23 cellular contexts compared by ENCODE assay signal in genomic region chr13:60482012-60482411, GRCh38.
DNase-seq lines count a peak whose midpoint lies in the region; ATAC-seq, FAIRE-seq and TF ChIP-seq lines count a peak whose summit lies in the region.
"Had no signal": no experiment of that assay in that cellular context is flagged by ENCODE, and none has a peak within 500 bp of the region (broad histone marks: within the 10 kb centered on the region; RNA-seq: fewer than 3 reads in every experiment).

No MANE protein-coding gene starts in this region.

- TF ChIP-seq POLR2A in esophagus muscularis mucosa (IDR thresholded peaks at IDR 0.05; ENCODE audit: low read depth): no peak

- no peak for TF ChIP-seq CTCF in A673 (conservative IDR thresholded peaks at IDR 0.05; ENCODE audit: low read depth, low read length)
- no peak for TF ChIP-seq CTCF in GM23338 (conservative IDR thresholded peaks at IDR 0.05; ENCODE audit: low read depth in 2 of 2)
- TF ChIP-seq CTCF in fibroblast of mammary gland (conservative IDR thresholded peaks at IDR 0.05; ENCODE audit: control insufficient read depth, insufficient read depth, low read depth, low read length): no peak
- TF ChIP-seq CTCF in kidney (IDR thresholded peaks at IDR 0.05; ENCODE audit: borderline replicate concordance, extremely low read depth, insufficient read depth): no peak
- no peak for TF ChIP-seq CTCF in esophagus muscularis mucosa (IDR thresholded peaks at IDR 0.05)

- no peak overlapping the region for H3K4me2 ChIP-seq in GM23338

- H3K27ac ChIP-seq in A673 (ENCODE audit: low read depth, low read length, poor library complexity, severe bottlenecking) (no peak overlapping the region), GM23338 (ENCODE audit: low read depth) (no peak overlapping the region), kidney (ENCODE audit: low read depth in 2 of 2, low read length in 2 of 2) (no peak overlapping the region), esophagus muscularis mucosa (replicated peaks in 1 of 4) (no peak overlapping the region)
- H3K27ac ChIP-seq: neutrophil, psoas muscle, SJSA1 had no signal

- peak; percentile 14 for DNase-seq in A673 (ENCODE audit: low spot score)
- no peak for DNase-seq in GM23338 (ENCODE audit: low spot score)
- DNase-seq in OCI-M1 (lab: John Stamatoyannopoulos, UW): peak; percentile 75
- DNase-seq in fibroblast of mammary gland (ENCODE audit: low read depth): peak; percentile 38
- DNase-seq in kidney: no peak
- DNase-seq in NCI-H2029 treated with DMSO at 0.1 percent for 48 hours (lab: John Stamatoyannopoulos, UW): no peak
- no peak for DNase-seq in esophagus muscularis mucosa (ENCODE audit: extremely low spot score)
- DNase-seq: CD4-positive, CD25-positive, alpha-beta regulatory T cell; central memory CD4-positive, alpha-beta T cell; H7; KBM-7; kidney glomerular epithelial cell; NCI-H1048; NCI-H1930; NCI-H446; psoas muscle; stimulated activated naive B cell treated with anti-CD40 and anti-IgM and Interleukin-4, amounts not matched to agents 10 μg/mL and 1 μg/mL and 100 μg/mL, for 72 hours had no signal

- POLR2A ChIA-PET in A673 (lab: Charles Lee; ENCODE audit: low non-redundant PET): no interaction called here

- peaks cover 53% of the 10 kb centered on the region for H3K36me3 Mint-ChIP-seq in GM23338 (ENCODE audit: low read depth)

- no peak overlapping the region for H3K9ac ChIP-seq in kidney (ENCODE audit: low read length in 2 of 2)

- no TSS peak for BruUV-seq in A673 (replicated peaks; lab: Mats Ljungman, UMichigan)

- intact Hi-C loops in A673 (cut with micrococcal nuclease; ENCODE audit: unreplicated experiment): no loop called here
- intact Hi-C loops in kidney (cut with DNase I): no loop called here
- intact Hi-C loops in esophagus muscularis mucosa (cut with DNase I): no loop called here

- H3K36me3 ChIP-seq in A673 (ENCODE audit: insufficient read depth, low read length, poor library complexity, severe bottlenecking) (peaks cover 7% of the 10 kb centered on the region), GM23338 (ENCODE audit: insufficient read depth) (no peaks in the 10 kb centered on the region), kidney (ENCODE audit: control insufficient read depth in 1 of 2, insufficient read depth in 2 of 2, low read length in 2 of 2) (peaks cover 0 to 6% of the 10 kb centered on the region in 2 donors), esophagus muscularis mucosa (peaks cover 0 to 27% (median 7%) of the 10 kb centered on the region in 4 donors)
- H3K36me3 ChIP-seq: neutrophil, SJSA1 had no signal

- H3K4me1 Mint-ChIP-seq in GM23338: no peaks in the 10 kb centered on the region
- H3K4me1 Mint-ChIP-seq: stimulated activated naive B cell treated with anti-CD40 and anti-IgM and Interleukin-4, amounts not matched to agents 10 μg/mL and 1 μg/mL and 100 μg/mL, for 72 hours had no signal

- H3K27me3 ChIP-seq in A673 (replicated peaks; ENCODE audit: insufficient read depth, low read depth, low read length, poor library complexity) (no peaks in the 10 kb centered on the region), GM23338 (ENCODE audit: insufficient read depth) (no peaks in the 10 kb centered on the region), esophagus muscularis mucosa (no peaks in the 10 kb centered on the region)
- H3K27me3 ChIP-seq: neutrophil, SJSA1 had no signal

- no peak overlapping the region for H3K4me3 ChIP-seq in A673 (ENCODE audit: low read depth, low read length, poor library complexity, severe bottlenecking)
- H3K4me3 ChIP-seq in GM23338: no peak overlapping the region
- H3K4me3 ChIP-seq in fibroblast of mammary gland (ENCODE audit: control insufficient read depth, low read depth, low read length): no peak overlapping the region
- H3K4me3 ChIP-seq in kidney (ENCODE audit: low read length in 2 of 2): no peak overlapping the region
- H3K4me3 ChIP-seq in esophagus muscularis mucosa: no peak overlapping the region
- H3K4me3 ChIP-seq: lung, psoas muscle, SJSA1 had no signal

- no peak overlapping the region for H2AFZ ChIP-seq in GM23338

- H3K79me2 ChIP-seq in GM23338 (replicated peaks; ENCODE audit: insufficient read depth): no peaks in the 10 kb centered on the region

- H3K9me2 ChIP-seq in GM23338 (ENCODE audit: insufficient read depth): no peaks in the 10 kb centered on the region

- ATAC-seq in GM23338 (no peak), HG03045 (IDR thresholded peaks at IDR 0.05; ENCODE audit: unreplicated experiment) (no peak)
- ATAC-seq: psoas muscle; stimulated activated naive B cell treated with anti-CD40 and anti-IgM and Interleukin-4, amounts not matched to agents 10 μg/mL and 1 μg/mL and 100 μg/mL, for 72 hours had no signal

- CTCF ChIA-PET in A673 (lab: Charles Lee): no interaction called here

- no peaks in the 10 kb centered on the region for H3F3A ChIP-seq in GM23338 (replicated peaks; ENCODE audit: low read depth)

- peaks cover 42% of the 10 kb centered on the region for H3K9me3 Mint-ChIP-seq in GM23338

- peak overlapping the region; percentile 79; the same call in 1 of the 2 replicates for H3K27ac Mint-ChIP-seq in GM23338
- H3K27ac Mint-ChIP-seq: CD4-positive, CD25-positive, alpha-beta regulatory T cell; stimulated activated naive B cell treated with anti-CD40 and anti-IgM and Interleukin-4, amounts not matched to agents 10 μg/mL and 1 μg/mL and 100 μg/mL, for 72 hours; T-helper 2 cell treated with Interferon-gamma antibody and Interleukin-4, amounts not matched to agents 5 μg/mL and 100 μg/mL, for 36 hours had no signal

- H4K20me1 ChIP-seq in GM23338 (replicated peaks; ENCODE audit: insufficient read depth): no peaks in the 10 kb centered on the region

- peaks cover 10% of the 10 kb centered on the region for H3K9me3 ChIP-seq in A673 (ENCODE audit: low read depth, low read length, poor library complexity, severe bottlenecking)
- peaks cover 0 to 8% of the 10 kb centered on the region in 2 donors for H3K9me3 ChIP-seq in kidney (ENCODE audit: control insufficient read depth in 1 of 2, low read length in 2 of 2)
- H3K9me3 ChIP-seq in esophagus muscularis mucosa: no peaks in the 10 kb centered on the region
- H3K9me3 ChIP-seq: neutrophil, psoas muscle, SJSA1 had no signal

- peaks cover 2% of the 10 kb centered on the region for H3K27me3 Mint-ChIP-seq in GM23338 (ENCODE audit: insufficient read depth, low read depth, poor library complexity)
- H3K27me3 Mint-ChIP-seq: CD4-positive, CD25-positive, alpha-beta regulatory T cell; stimulated activated naive B cell treated with anti-CD40 and anti-IgM and Interleukin-4, amounts not matched to agents 10 μg/mL and 1 μg/mL and 100 μg/mL, for 72 hours had no signal

- H3K4me3 Mint-ChIP-seq in GM23338: no peak overlapping the region
- H3K4me3 Mint-ChIP-seq: stimulated activated naive B cell treated with anti-CD40 and anti-IgM and Interleukin-4, amounts not matched to agents 10 μg/mL and 1 μg/mL and 100 μg/mL, for 72 hours; T-helper 2 cell treated with Interferon-gamma antibody and Interleukin-4, amounts not matched to agents 5 μg/mL and 100 μg/mL, for 36 hours had no signal

- no peak for FAIRE-seq in kidney (lab: Jason Lieb, UNC)
- FAIRE-seq: RCC 7860 had no signal

- H3K4me1 ChIP-seq in A673 (ENCODE audit: insufficient read depth, low read length, poor library complexity, severe bottlenecking) (no peaks in the 10 kb centered on the region), GM23338 (ENCODE audit: insufficient read depth) (no peaks in the 10 kb centered on the region), kidney (ENCODE audit: control insufficient read depth in 1 of 2, insufficient read depth in 1 of 2, low read depth in 1 of 2, low read length in 2 of 2) (no peaks in the 10 kb centered on the region), esophagus muscularis mucosa (no peaks in the 10 kb centered on the region)
- H3K4me1 ChIP-seq: psoas muscle, SJSA1 had no signal

- TF ChIP-seq EP300 in esophagus muscularis mucosa (IDR thresholded peaks at IDR 0.05): no peak

TF ChIP-seq in GM23338, 12 proteins besides CTCF, POLR2A, EP300 and RAD21:
- no peak for TF ChIP-seq EZH2phosphoT487 (IDR thresholded peaks at IDR 0.05; ENCODE audit: unreplicated experiment)

Comparison
In these comparisons a context has a peak if more than half of its experiments do, and no peak if none do; other contexts are left out.
1. DNase-seq: peak in A673 (single experiment), OCI-M1 (single experiment) and fibroblast of mammary gland (single experiment); none in GM23338 (single experiment), kidney (single experiment), NCI-H2029 treated with DMSO at 0.1 percent for 48 hours (single experiment) and esophagus muscularis mucosa (single experiment).